19 cellular contexts compared by ENCODE assay signal in genomic region chr1:152783095-152783494, GRCh38. TPM values are rescaled to one million over a fixed set of nuclear protein-coding genes. Genes with fewer than 3 reads are reported as not detected.
"Had no signal": no experiment of that assay in that cellular context is flagged by ENCODE, and none has a peak within 500 bp of the region (broad histone marks: within the 10 kb centered on the region; RNA-seq: fewer than 3 reads in every experiment).

No MANE protein-coding gene starts in this region.

- H3K27me3 ChIP-seq: foreskin keratinocyte, thyroid gland had no signal

- H3K4me3 ChIP-seq: coronary artery, lower lobe of right lung, thyroid gland had no signal

- H3K27ac ChIP-seq: coronary artery, foreskin keratinocyte, lower lobe of right lung, thyroid gland had no signal

- DNase-seq: activated CD4-positive, alpha-beta memory T cell treated with anti-CD3 and anti-CD28 coated beads, Interleukin-2, amount 10 ng/mL, durations not matched to agents 7 days and 5 days; activated CD4-positive, alpha-beta T cell treated with anti-CD3 and anti-CD28 coated beads for 4 hours; activated naive CD4-positive, alpha-beta T cell treated with anti-CD3 and anti-CD28 coated beads, Interleukin-2, amount 10 ng/mL, durations not matched to agents 7 days and 5 days; activated naive CD8-positive, alpha-beta T cell treated with anti-CD3 and anti-CD28 coated beads, Interleukin-2, amount 50 U/mL, for 24 hours; activated T-cell treated with anti-CD3 and anti-CD28 coated beads, Interleukin-2, amount 50 U/mL, for 1 hour; anterior cingulate cortex; effector CD8-positive, alpha-beta T cell; foreskin keratinocyte; hippocampal formation; lower lobe of right lung; stimulated activated CD4-positive, alpha-beta T cell treated with anti-CD3 and anti-CD28 coated beads, Interleukin-4, amount 100 ng/mL, for 24 hours; thyroid gland had no signal

- FAIRE-seq: islet of Langerhans had no signal

- ATAC-seq: activated naive CD8-positive, alpha-beta T cell treated with anti-CD3 and anti-CD28 coated beads, Interleukin-2, amount 50 U/mL, for 24 hours; foreskin keratinocyte; lower lobe of right lung; sciatic nerve; stimulated activated memory B cell treated with anti-CD40 and anti-IgM and Interleukin-4, amounts not matched to agents 10 μg/mL and 1 μg/mL and 100 μg/mL, for 72 hours; WTC11 had no signal

- H3K9me3 ChIP-seq: lower lobe of right lung, thyroid gland had no signal

- H3K36me3 ChIP-seq: lower lobe of right lung, thyroid gland had no signal

- H3K4me1 ChIP-seq: lower lobe of right lung, thyroid gland had no signal

RNA-seq across cellular contexts. Expression of gene LCE1E, which starts 3.0 kb away (rescaled TPM):
- total RNA-seq: activated CD4-positive, alpha-beta memory T cell treated with anti-CD3 and anti-CD28 coated beads, Interleukin-2, amount 10 ng/mL, durations not matched to agents 7 days and 5 days; activated T-helper 2 cell treated with anti-CD3 and anti-CD28 coated beads, Interferon-gamma antibody, Interleukin-2, Interleukin-4, amounts not matched to agents 10 μg/mL and 5 μg/mL and 100 μg/mL, durations not matched to agents 14 hours and 24 hours and 36 hours; lower lobe of right lung; sciatic nerve; thyroid gland; urinary bladder; WTC11 had no signal

RNA-seq across cellular contexts. Expression of gene LCE1F, which starts 8.2 kb away (rescaled TPM):
- total RNA-seq: activated CD4-positive, alpha-beta memory T cell treated with anti-CD3 and anti-CD28 coated beads, Interleukin-2, amount 10 ng/mL, durations not matched to agents 7 days and 5 days; activated T-helper 2 cell treated with anti-CD3 and anti-CD28 coated beads, Interferon-gamma antibody, Interleukin-2, Interleukin-4, amounts not matched to agents 10 μg/mL and 5 μg/mL and 100 μg/mL, durations not matched to agents 14 hours and 24 hours and 36 hours; lower lobe of right lung; sciatic nerve; thyroid gland; urinary bladder; WTC11 had no signal
- polyA plus RNA-seq: urinary bladder had no signal

RNA-seq across cellular contexts. Expression of gene LCE1D, which starts 13.4 kb away (rescaled TPM):
- total RNA-seq: activated CD4-positive, alpha-beta memory T cell treated with anti-CD3 and anti-CD28 coated beads, Interleukin-2, amount 10 ng/mL, durations not matched to agents 7 days and 5 days; activated T-helper 2 cell treated with anti-CD3 and anti-CD28 coated beads, Interferon-gamma antibody, Interleukin-2, Interleukin-4, amounts not matched to agents 10 μg/mL and 5 μg/mL and 100 μg/mL, durations not matched to agents 14 hours and 24 hours and 36 hours; foreskin keratinocyte; lower lobe of right lung; sciatic nerve; thyroid gland; urinary bladder; WTC11 had no signal
- polyA plus RNA-seq: foreskin keratinocyte, urinary bladder had no signal

RNA-seq across cellular contexts. Expression of gene LCE1C, which starts 23.4 kb away (rescaled TPM):
- total RNA-seq: activated CD4-positive, alpha-beta memory T cell treated with anti-CD3 and anti-CD28 coated beads, Interleukin-2, amount 10 ng/mL, durations not matched to agents 7 days and 5 days; activated T-helper 2 cell treated with anti-CD3 and anti-CD28 coated beads, Interferon-gamma antibody, Interleukin-2, Interleukin-4, amounts not matched to agents 10 μg/mL and 5 μg/mL and 100 μg/mL, durations not matched to agents 14 hours and 24 hours and 36 hours; lower lobe of right lung; sciatic nerve; thyroid gland; urinary bladder; WTC11 had no signal
- polyA plus RNA-seq: urinary bladder had no signal

RNA-seq across cellular contexts. Expression of gene KPRP, which starts 25.3 kb away (rescaled TPM):
- total RNA-seq: activated CD4-positive, alpha-beta memory T cell treated with anti-CD3 and anti-CD28 coated beads, Interleukin-2, amount 10 ng/mL, durations not matched to agents 7 days and 5 days; activated T-helper 2 cell treated with anti-CD3 and anti-CD28 coated beads, Interferon-gamma antibody, Interleukin-2, Interleukin-4, amounts not matched to agents 10 μg/mL and 5 μg/mL and 100 μg/mL, durations not matched to agents 14 hours and 24 hours and 36 hours; lower lobe of right lung; sciatic nerve; thyroid gland; urinary bladder; WTC11 had no signal
- polyA plus RNA-seq: urinary bladder had no signal
